In genomic region chr9:70413427-70413797, GRCh38 we compare ENCODE assay signal across 8 cellular contexts. TPM values are rescaled to one million over a fixed set of nuclear protein-coding genes. Genes with fewer than 3 reads are reported as not detected.
DNase-seq lines count a peak whose midpoint lies in the region; ATAC-seq, FAIRE-seq and TF ChIP-seq lines count a peak whose summit lies in the region.

No MANE protein-coding gene starts in this region.

- no peaks in the 10 kb centered on the region for H3K36me3 ChIP-seq in pancreas

- intact Hi-C loops in pancreas (cut with DNase I): no loop called here

- ATAC-seq in GM21515 (IDR thresholded peaks at IDR 0.05; ENCODE audit: unreplicated experiment) (peak; percentile 22), pancreas (peak; percentile 0 to 37 (median 5))
- ATAC-seq in activated CD8-positive, alpha-beta T cell treated with anti-CD3 and anti-CD28 coated beads, Interleukin-2, amount 10 ng/mL, durations not matched to agents 7 days and 5 days: peak; percentile 28

- TF ChIP-seq CTCF in pancreas (IDR thresholded peaks at IDR 0.05): no peak

- H3K4me3 Mint-ChIP-seq in activated CD8-positive, alpha-beta T cell treated with anti-CD3 and anti-CD28 coated beads, Interleukin-2, amount 10 ng/mL, durations not matched to agents 7 days and 5 days: peak overlapping the region; percentile 93

- H3K27me3 ChIP-seq in pancreas: no peaks in the 10 kb centered on the region

- peaks cover 46% of the 10 kb centered on the region for H3K4me1 Mint-ChIP-seq in activated CD8-positive, alpha-beta T cell treated with anti-CD3 and anti-CD28 coated beads, Interleukin-2, amount 10 ng/mL, durations not matched to agents 7 days and 5 days (ENCODE audit: low read depth)

- DNase-seq in NCI-H146 (lab: John Stamatoyannopoulos, UW): peak; percentile 22
- no peak for DNase-seq in NCI-H146 treated with DMSO at 0.1 percent for 48 hours (lab: John Stamatoyannopoulos, UW; ENCODE audit: unreplicated experiment)
- DNase-seq in HUDEP-2 (lab: John Stamatoyannopoulos, UW; ENCODE audit: unreplicated experiment in 76 of 76): peak in 49 of 76 experiments; percentile 53 to 86 (median 76)
- DNase-seq in activated CD8-positive, alpha-beta T cell treated with anti-CD3 and anti-CD28 coated beads, Interleukin-2, amount 10 ng/mL, durations not matched to agents 7 days and 5 days: no peak
- DNase-seq in frontal cortex (ENCODE audit: low spot score in 2 of 2): peak; percentile 31 to 72
- peak in 3 of 6 donors; percentile 82 to 89 (median 85) for DNase-seq in pancreas
- no peak for DNase-seq in superior temporal gyrus (ENCODE audit: extremely low spot score)

- CTCF ChIA-PET in activated CD8-positive, alpha-beta T cell treated with anti-CD3 and anti-CD28 coated beads, Interleukin-2, amount 10 ng/mL, durations not matched to agents 7 days and 5 days (lab: Charles Lee): interaction anchor here (2.1 kb wide), 1 partner anchor 189 kb away, joined by 26 read pairs; no protein-coding TSS in a partner anchor

- peak overlapping the region; percentile 99 for H3K27ac Mint-ChIP-seq in activated CD8-positive, alpha-beta T cell treated with anti-CD3 and anti-CD28 coated beads, Interleukin-2, amount 10 ng/mL, durations not matched to agents 7 days and 5 days

- H3K4me1 ChIP-seq in pancreas: peaks cover 7 to 35% (median 30%) of the 10 kb centered on the region in 3 donors

- no peaks in the 10 kb centered on the region for H3K9me3 ChIP-seq in pancreas

- H3K9me3 Mint-ChIP-seq in activated CD8-positive, alpha-beta T cell treated with anti-CD3 and anti-CD28 coated beads, Interleukin-2, amount 10 ng/mL, durations not matched to agents 7 days and 5 days (ENCODE audit: insufficient read depth): no peaks in the 10 kb centered on the region

- FAIRE-seq in frontal cortex (lab: Jason Lieb, UNC) (no peak), pancreas (lab: Jason Lieb, UNC) (no peak)

- WGBS in pancreas, 2 donors: 0 to 1% methylated on average over 38 to 60 of the region's 60 CpGs

- H3K27me3 Mint-ChIP-seq in activated CD8-positive, alpha-beta T cell treated with anti-CD3 and anti-CD28 coated beads, Interleukin-2, amount 10 ng/mL, durations not matched to agents 7 days and 5 days (ENCODE audit: low read depth): no peaks in the 10 kb centered on the region

- peak overlapping the region; percentile 99 to 100 (median 100) for H3K27ac ChIP-seq in pancreas

- no peaks in the 10 kb centered on the region for H3K36me3 Mint-ChIP-seq in activated CD8-positive, alpha-beta T cell treated with anti-CD3 and anti-CD28 coated beads, Interleukin-2, amount 10 ng/mL, durations not matched to agents 7 days and 5 days (ENCODE audit: low read depth)

- peak overlapping the region; percentile 70 to 97 (median 85) for H3K4me3 ChIP-seq in pancreas

- POLR2A ChIA-PET in activated CD8-positive, alpha-beta T cell treated with anti-CD3 and anti-CD28 coated beads, Interleukin-2, amount 10 ng/mL, durations not matched to agents 7 days and 5 days (lab: Charles Lee): interaction anchor here (1.0 to 1.9 kb wide), 4 partner anchors 14 to 180 kb away, joined by 3 to 11 read pairs (median 7); no protein-coding TSS in a partner anchor

RNA-seq across cellular contexts. Expression of gene KLF9, which starts 1.0 kb away (rescaled TPM):
- total RNA-seq in activated CD8-positive, alpha-beta T cell treated with anti-CD3 and anti-CD28 coated beads, Interleukin-2, amount 10 ng/mL, durations not matched to agents 7 days and 5 days: 1 to 10 TPM; 8.8 to 9.6 TPM
- total RNA-seq in frontal cortex (9.8 TPM), pancreas (10 to 100 TPM in 5 of 6 donors, 1 to 10 TPM in 1; 8.4 to 32.8 (median 18.1) TPM)
- 10 to 100 TPM in 1 of 2 donors, 1 to 10 TPM in 1; 9.0 to 16.2 TPM for polyA plus RNA-seq in pancreas

Comparison
In these comparisons a context has a peak if more than half of its experiments do, and no peak if none do; other contexts are left out.
1. DNase-seq: peak in NCI-H146 (single experiment), HUDEP-2 (49 of 76) and frontal cortex (2 of 2); none in NCI-H146 treated with DMSO at 0.1 percent for 48 hours (single experiment), activated CD8-positive, alpha-beta T cell treated with anti-CD3 and anti-CD28 coated beads, Interleukin-2, amount 10 ng/mL, durations not matched to agents 7 days and 5 days (single experiment) and superior temporal gyrus (single experiment).
2. Peak in every context shown above with its lines, with median percentiles within 50 percentile points of each other: ATAC-seq.